Comparison of ENCODE assay signal across 31 cellular contexts in the genomic region with DNA sequence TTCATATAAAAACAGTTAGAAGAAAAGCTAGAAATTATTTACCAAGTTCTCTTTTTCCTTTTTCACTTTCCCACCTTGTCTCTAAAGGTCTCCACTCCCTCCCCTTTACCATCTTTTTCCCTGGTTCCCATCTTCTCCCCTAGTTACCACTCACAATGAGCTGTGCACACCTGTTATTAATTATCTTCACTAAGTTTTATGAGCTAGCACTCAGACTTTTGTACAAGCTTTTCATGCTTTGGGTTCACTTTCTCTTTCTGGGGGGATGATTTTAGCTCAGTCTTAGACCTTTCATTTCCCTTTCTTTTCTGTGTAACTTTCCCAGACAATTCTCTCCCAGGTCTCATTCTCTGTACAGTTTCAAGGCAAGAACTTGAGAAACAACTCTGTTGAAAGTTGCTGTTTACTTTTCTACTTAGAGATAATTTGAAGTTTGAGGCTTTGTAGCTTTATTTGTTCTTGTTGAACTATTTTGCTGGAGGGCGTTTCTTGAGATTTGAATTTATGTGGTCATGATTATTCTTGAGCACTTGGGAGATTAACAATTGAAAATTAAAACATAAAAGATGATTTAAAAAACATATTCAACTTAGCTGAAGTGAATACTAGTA. TPM values are rescaled to one million over a fixed set of nuclear protein-coding genes. Genes with fewer than 3 reads are reported as not detected.
A peak's percentile ranks its signal among the peaks of the same experiment; 100 is the strongest.
DNase-seq lines count a peak whose midpoint lies in the region; ATAC-seq, FAIRE-seq and TF ChIP-seq lines count a peak whose summit lies in the region.
"Had no signal": no experiment of that assay in that cellular context is flagged by ENCODE, and none has a peak within 500 bp of the region (broad histone marks: within the 10 kb centered on the region; RNA-seq: fewer than 3 reads in every experiment).

No MANE protein-coding gene starts in this region.

- H3K79me2 ChIP-seq in GM23248 (ENCODE audit: insufficient read depth) = no peaks in the 10 kb centered on the region

- no peak for ATAC-seq in A549
- peak; percentile 88 for ATAC-seq in left lung
- ATAC-seq in left cardiac atrium = no peak
- ATAC-seq in GM18867 (IDR thresholded peaks at IDR 0.05; ENCODE audit: unreplicated experiment) = no peak
- ATAC-seq in heart left ventricle = no peak
- ATAC-seq: activated naive CD8-positive, alpha-beta T cell treated with anti-CD3 and anti-CD28 coated beads, Interleukin-2, amount 50 U/mL, for 24 hours; gastrocnemius medialis; left lobe of liver; naive thymus-derived CD8-positive, alpha-beta T cell had no signal

- peaks cover 2% of the 10 kb centered on the region; the same call in 1 of the 2 replicates for H3F3A ChIP-seq in GM23248 (ENCODE audit: insufficient read depth)

- no peaks in the 10 kb centered on the region for H3K27me3 ChIP-seq in GM23248 (replicated peaks; ENCODE audit: insufficient read depth)
- no peaks in the 10 kb centered on the region for H3K27me3 ChIP-seq in left lung
- H3K27me3 ChIP-seq in heart left ventricle = no peaks in the 10 kb centered on the region
- H3K27me3 ChIP-seq: gastrocnemius medialis, tibial nerve had no signal

- no peak for FAIRE-seq in A549 (lab: Jason Lieb, UNC)

- no peak overlapping the region for H3K9ac ChIP-seq in GM23248

- intact Hi-C loops in left lung (cut with DNase I) (no loop called here), left cardiac atrium (cut with DNase I) (no loop called here), heart left ventricle (cut with DNase I) (loop anchor here in 1 of 10 donors (5.0 kb wide), 1 partner anchor 112 kb away; no protein-coding TSS in a partner anchor)

- no peak for TF ChIP-seq EP300 in A549 (IDR thresholded peaks at IDR 0.05)

- H3K9me3 ChIP-seq in A549 (peaks cover 2% of the 10 kb centered on the region; the same call in 1 of the 3 replicates), GM23248 (ENCODE audit: low read depth) (no peaks in the 10 kb centered on the region), left lung (no peaks in the 10 kb centered on the region), heart left ventricle (no peaks in the 10 kb centered on the region)
- H3K9me3 ChIP-seq: gastrocnemius medialis, HAP-1, tibial nerve had no signal

- CTCF ChIA-PET in A549 (lab: Yijun Ruan, JAX) = no interaction called here

- no peaks in the 10 kb centered on the region for H4K20me1 ChIP-seq in GM23248 (ENCODE audit: insufficient read depth)

- in situ Hi-C loops in GM23248 (cut with MboI) = no loop called here

- DNase-seq in A549 (ENCODE audit: low read depth in 1 of 2, low spot score in 1 of 2) = no peak
- DNase-seq in GM23248 = peak; percentile 35
- DNase-seq in dedifferentiated amniotic fluid mesenchymal stem cell (ENCODE audit: extremely low spot score) = peak; percentile 20
- no peak for DNase-seq in left lung
- DNase-seq in occipital lobe (lab: John Stamatoyannopoulos, UW) = no peak
- DNase-seq in left cardiac atrium = no peak
- DNase-seq in heart left ventricle = no peak
- DNase-seq: activated CD4-positive, alpha-beta T cell treated with anti-CD3 and anti-CD28 coated beads for 48 hours; activated naive CD8-positive, alpha-beta T cell treated with anti-CD3 and anti-CD28 coated beads, Interleukin-2, amount 50 U/mL, for 24 hours; activated T-cell treated with anti-CD3 and anti-CD28 coated beads, Interleukin-2, amount 50 U/mL, for 24 hours; cerebellar nuclear complex; DMS53; effector CD4-positive, alpha-beta T cell; gastrocnemius medialis; GF-D8; hypothalamus; immature natural killer cell; naive thymus-derived CD8-positive, alpha-beta T cell; NCI-H1092 treated with DMSO at 0.1 percent for 48 hours; NCI-H2029 treated with DMSO at 0.1 percent for 48 hours; NCI-H345; nucleus accumbens had no signal

- H3K36me3 ChIP-seq in GM23248 (ENCODE audit: low read depth) = no peaks in the 10 kb centered on the region
- H3K36me3 ChIP-seq in left lung = no peaks in the 10 kb centered on the region
- no peaks in the 10 kb centered on the region for H3K36me3 ChIP-seq in heart left ventricle
- H3K36me3 ChIP-seq: gastrocnemius medialis, HAP-1, tibial nerve had no signal

- peak overlapping the region; percentile 29 to 57; a peak in 4 of 6 replicates for H3K27ac ChIP-seq in A549
- no peak overlapping the region for H3K27ac ChIP-seq in GM23248
- H3K27ac ChIP-seq in left lung = peak overlapping the region; percentile 16 to 28
- H3K27ac ChIP-seq in heart left ventricle = no peak overlapping the region
- H3K27ac ChIP-seq: epithelial cell of prostate, gastrocnemius medialis, tibial nerve, VCaP had no signal

- TF ChIP-seq POLR2A in A549 (IDR thresholded peaks at IDR 0.05; ENCODE audit: low read length) (no peak), heart left ventricle (IDR thresholded peaks at IDR 0.05) (no peak)

- peaks cover 71% of the 10 kb centered on the region for H3K4me1 ChIP-seq in A549
- H3K4me1 ChIP-seq in GM23248 (ENCODE audit: insufficient read depth) = peaks cover 5% of the 10 kb centered on the region; the same call in 1 of the 2 replicates
- H3K4me1 ChIP-seq in left lung = no peaks in the 10 kb centered on the region
- no peaks in the 10 kb centered on the region for H3K4me1 ChIP-seq in heart left ventricle
- H3K4me1 ChIP-seq: gastrocnemius medialis, HAP-1, tibial nerve had no signal

- H3K4me2 ChIP-seq in A549 = peak overlapping the region; percentile 24
- no peak overlapping the region for H3K4me2 ChIP-seq in GM23248 (ENCODE audit: unreplicated experiment)

- WGBS in A549 (ENCODE audit: missing lambda C conversion rate) = 41% methylated on average over 1 of the region's 1 CpG
- 25 to 26% methylated on average over 1 of the region's 1 CpG for WGBS in GM23248 (ENCODE audit: low coverage in 1 of 2, low lambda C conversion rate in 2 of 2, missing lambda C conversion rate in 2 of 2), 2 experiments
- 82 to 85% (median 85%) methylated on average over 1 of the region's 1 CpG for WGBS in heart left ventricle, 4 donors

- no peak for TF ChIP-seq CTCF in A549 (IDR thresholded peaks at IDR 0.05)
- TF ChIP-seq CTCF in left lung (IDR thresholded peaks at IDR 0.05) = no peak
- TF ChIP-seq CTCF in heart left ventricle (IDR thresholded peaks at IDR 0.05) = no peak

- H3K4me3 ChIP-seq in A549 (no peak overlapping the region), GM23248 (no peak overlapping the region), left lung (no peak overlapping the region), heart left ventricle (no peak overlapping the region)
- H3K4me3 ChIP-seq: gastrocnemius medialis, HAP-1, tibial nerve had no signal

- H3K9me2 ChIP-seq in GM23248 (ENCODE audit: insufficient read depth) = no peaks in the 10 kb centered on the region

- TF ChIP-seq RAD21 in A549 (conservative IDR thresholded peaks at IDR 0.05 in 1 of 2, IDR thresholded peaks at IDR 0.05 in 1 of 2) = no peak

- POLR2A ChIA-PET in A549 (lab: Yijun Ruan, JAX) = no interaction called here

- peak overlapping the region; percentile 31; the same call in 1 of the 2 replicates for H2AFZ ChIP-seq in GM23248

TF ChIP-seq in A549, 52 proteins besides CTCF, POLR2A, EP300 and RAD21:
- TF ChIP-seq HOXA7 (CRISPR knock-in tag; IDR thresholded peaks at IDR 0.05) (peak; percentile 49), FOSL2 (IDR thresholded peaks at IDR 0.05) (no peak), FOSL2 (CRISPR knock-in tag; IDR thresholded peaks at IDR 0.05) (peak; percentile 4; the same call in 1 of the 2 replicates), CEBPB (IDR thresholded peaks at IDR 0.05) (peak in 1 of 2 experiments; percentile 6; a peak in 1 of 4 replicates), FOXS1 (CRISPR knock-in tag; IDR thresholded peaks at IDR 0.05) (no peak)

RNA-seq across cellular contexts. Expression of gene AADAC, which starts 24.0 kb away (rescaled TPM):
- 35.7 and 45.0 TPM in 2 replicates for polyA plus RNA-seq in A549 (2011; rRNA removed)
- 4.3 TPM in 2 replicates for polyA plus RNA-seq in A549 (2012; cell fraction: cytosol; rRNA removed)
- 12.7 and 22.0 TPM in 2 replicates for polyA plus RNA-seq in A549 (2012; cell fraction: nucleus; rRNA removed)
- 12.7 to 17.0 TPM (median 15.3 TPM) in 3 replicates for polyA plus RNA-seq in A549 (2017; fragmentation: RNase III; extraction: RNeasy Plus Mini Kit Qiagen cat#74134 plus additional on column Dnase treatment)
- 4.0 and 4.5 TPM in 2 replicates for polyA minus RNA-seq in A549 (2011; rRNA and poly(A)+ RNA removed)
- total RNA-seq in GM23248 (2014; rRNA removed; shearing (Covaris generic)) = not detected in 2 replicates
- not detected in 2 replicates for polyA plus RNA-seq in GM23248 (2016; fragmentation: Nextera tagmentation; extraction: Ambion mirVana)
- total RNA-seq in left lung = 1 to 10 TPM; 1.1 to 7.2 TPM
- not detected for total RNA-seq in occipital lobe
- total RNA-seq in left cardiac atrium = 1 to 10 TPM; 1.4 to 2.7 TPM
- 1 to 10 TPM in 1 of 9 donors, not detected in 8; 3.0 TPM for total RNA-seq in heart left ventricle
- polyA plus RNA-seq in heart left ventricle = not detected
- total RNA-seq: activated CD8-positive, alpha-beta memory T cell treated with anti-CD3 and anti-CD28 coated beads for 36 hours; naive thymus-derived CD8-positive, alpha-beta T cell; tibial nerve had no signal
- polyA plus RNA-seq: BJ; immature natural killer cell; naive thymus-derived CD8-positive, alpha-beta T cell had no signal

RNA-seq across cellular contexts. Expression of gene AADACL2, which starts 56.2 kb away (rescaled TPM):
- polyA plus RNA-seq in A549 (2011; rRNA removed) = not detected in 2 replicates
- polyA plus RNA-seq in A549 (2012; cell fraction: cytosol; rRNA removed) = not detected in 2 replicates
- polyA plus RNA-seq in A549 (2012; cell fraction: nucleus; rRNA removed) = not detected in 2 replicates
- not detected in 3 replicates for polyA plus RNA-seq in A549 (2017; fragmentation: RNase III; extraction: RNeasy Plus Mini Kit Qiagen cat#74134 plus additional on column Dnase treatment)
- not detected in 2 replicates for polyA minus RNA-seq in A549 (2011; rRNA and poly(A)+ RNA removed)
- not detected in 2 replicates for total RNA-seq in GM23248 (2014; rRNA removed; shearing (Covaris generic))
- not detected in 2 replicates for polyA plus RNA-seq in GM23248 (2016; fragmentation: Nextera tagmentation; extraction: Ambion mirVana)
- not detected for total RNA-seq in left lung
- not detected for total RNA-seq in occipital lobe
- total RNA-seq in left cardiac atrium = not detected
- 1 to 10 TPM in 1 of 9 donors, not detected in 8; 1.4 TPM for total RNA-seq in heart left ventricle
- polyA plus RNA-seq in heart left ventricle = not detected
- total RNA-seq: activated CD8-positive, alpha-beta memory T cell treated with anti-CD3 and anti-CD28 coated beads for 36 hours; gastrocnemius medialis; left lobe of liver; naive thymus-derived CD8-positive, alpha-beta T cell; skeletal muscle tissue had no signal
- polyA plus RNA-seq: BJ; immature natural killer cell; naive thymus-derived CD8-positive, alpha-beta T cell had no signal

Comparison
In these comparisons a context has a peak if more than half of its experiments do, and no peak if none do; other contexts are left out.
1. DNase-seq: peak in GM23248 (single experiment) and dedifferentiated amniotic fluid mesenchymal stem cell (single experiment); none in A549 (0 of 2), left lung (0 of 2), occipital lobe (single experiment), left cardiac atrium (single experiment) and heart left ventricle (0 of 5).
2. H3K27ac ChIP-seq: peak in A549 (2 of 2) and left lung (2 of 2); none in GM23248 (single experiment) and heart left ventricle (0 of 12).